ENCODE assay signal across 1 cellular context in genomic region chr7:38312776-38313175, GRCh38.
TF ChIP-seq lines count a peak whose summit lies in the region.

No MANE protein-coding gene starts in this region.

TF ChIP-seq in K562, 482 proteins besides CTCF, POLR2A, EP300 and RAD21 (continued from another document):
- no peak for TF ChIP-seq ESRRA (IDR thresholded peaks at IDR 0.05; ENCODE audit: borderline replicate concordance, low read depth)
- TF ChIP-seq ATF1 (CRISPR knock-in tag; IDR thresholded peaks at IDR 0.05): no peak
- no peak for TF ChIP-seq ATF1 (tag; IDR thresholded peaks at IDR 0.05)
- no peak for TF ChIP-seq SETDB1 (IDR thresholded peaks at IDR 0.05; ENCODE audit: low read length)
